Comparison of ENCODE assay signal across 8 cellular contexts in genomic region chr1:15696956-15697521, GRCh38. TPM values are rescaled to one million over a fixed set of nuclear protein-coding genes. Genes with fewer than 3 reads are reported as not detected.
DNase-seq lines count a peak whose midpoint lies in the region; ATAC-seq lines count a peak whose summit lies in the region.

No MANE protein-coding gene starts in this region.

- peak overlapping the region in 3 of 5 donors; percentile 23 to 76 (median 60) for H3K9ac ChIP-seq in subcutaneous abdominal adipose tissue (ENCODE audit: low read length in 5 of 5)

- H3K4me1 Mint-ChIP-seq in CD4-positive, CD25-positive, alpha-beta regulatory T cell: peaks cover 0 to 52% (median 18%) of the 10 kb centered on the region in 4 donors
- peaks cover 24% of the 10 kb centered on the region for H3K4me1 Mint-ChIP-seq in activated CD4-positive, alpha-beta memory T cell treated with anti-CD3 and anti-CD28 coated beads for 36 hours (ENCODE audit: low read depth)

- no peaks in the 10 kb centered on the region for H3K27me3 ChIP-seq in CD4-positive, CD25-positive, alpha-beta regulatory T cell (ENCODE audit: control insufficient read depth, insufficient read depth, low read length)
- H3K27me3 ChIP-seq in subcutaneous abdominal adipose tissue (ENCODE audit: control insufficient read depth in 5 of 5, insufficient read depth in 4 of 5, low read length in 5 of 5): no peaks in the 10 kb centered on the region

- peaks cover 0 to 2% (median 0%) of the 10 kb centered on the region in 7 donors for H3K9me3 Mint-ChIP-seq in CD4-positive, CD25-positive, alpha-beta regulatory T cell
- no peaks in the 10 kb centered on the region for H3K9me3 Mint-ChIP-seq in activated CD4-positive, alpha-beta memory T cell treated with anti-CD3 and anti-CD28 coated beads for 36 hours

- DNase-seq in CD4-positive, CD25-positive, alpha-beta regulatory T cell: peak in 2 of 3 donors; percentile 21 to 73
- peak; percentile 65 for DNase-seq in activated CD4-positive, alpha-beta memory T cell treated with anti-CD3 and anti-CD28 coated beads for 36 hours
- DNase-seq in hypothalamus (lab: John Stamatoyannopoulos, UW): peak in 31 of 51 donors; percentile 12 to 79 (median 43)
- DNase-seq in ecto neural progenitor cell (ENCODE audit: low spot score): no peak
- no peak for DNase-seq in NCI-H345 (lab: John Stamatoyannopoulos, UW)

- H3K4me3 Mint-ChIP-seq in CD4-positive, CD25-positive, alpha-beta regulatory T cell: peak overlapping the region; percentile 1 to 94 (median 86)
- peak overlapping the region; percentile 64 for H3K4me3 Mint-ChIP-seq in activated CD4-positive, alpha-beta memory T cell treated with anti-CD3 and anti-CD28 coated beads for 36 hours

- POLR2A ChIA-PET in activated CD4-positive, alpha-beta memory T cell treated with anti-CD3 and anti-CD28 coated beads for 36 hours (lab: Charles Lee): interaction anchor here (0.6 to 1.9 kb wide), 3 partner anchors 9 to 15 kb away, joined by 3 to 7 read pairs (median 3); no protein-coding TSS in a partner anchor

- H3K36me3 ChIP-seq in CD4-positive, CD25-positive, alpha-beta regulatory T cell (ENCODE audit: control insufficient read depth, insufficient read depth, low read length): no peaks in the 10 kb centered on the region
- peaks cover 0 to 4% (median 2%) of the 10 kb centered on the region in 5 donors for H3K36me3 ChIP-seq in subcutaneous abdominal adipose tissue (ENCODE audit: control insufficient read depth in 5 of 5, insufficient read depth in 5 of 5, low read length in 5 of 5)

- H3K4me3 ChIP-seq in CD4-positive, CD25-positive, alpha-beta regulatory T cell (ENCODE audit: low read depth, low read length): peak overlapping the region; percentile 78
- H3K4me3 ChIP-seq in subcutaneous abdominal adipose tissue (ENCODE audit: low read depth in 1 of 5, low read length in 5 of 5): peak overlapping the region in 3 of 5 donors; percentile 17 to 36 (median 26)

- CTCF ChIA-PET in activated CD4-positive, alpha-beta memory T cell treated with anti-CD3 and anti-CD28 coated beads for 36 hours (lab: Charles Lee): interaction anchor here (1.0 to 1.6 kb wide), 3 partner anchors 17 to 118 kb away, joined by 3 to 4 read pairs (median 4); no protein-coding TSS in a partner anchor

- H3K27ac Mint-ChIP-seq in CD4-positive, CD25-positive, alpha-beta regulatory T cell: peak overlapping the region; percentile 95 to 98 (median 97)
- peak overlapping the region; percentile 91 for H3K27ac Mint-ChIP-seq in activated CD4-positive, alpha-beta memory T cell treated with anti-CD3 and anti-CD28 coated beads for 36 hours

- H3K36me3 Mint-ChIP-seq in CD4-positive, CD25-positive, alpha-beta regulatory T cell: peaks cover 7% of the 10 kb centered on the region
- H3K36me3 Mint-ChIP-seq in activated CD4-positive, alpha-beta memory T cell treated with anti-CD3 and anti-CD28 coated beads for 36 hours: peaks cover 3% of the 10 kb centered on the region

- H3K9me3 ChIP-seq in CD4-positive, CD25-positive, alpha-beta regulatory T cell (ENCODE audit: control insufficient read depth in 2 of 2, low read length in 2 of 2): no peaks in the 10 kb centered on the region
- H3K9me3 ChIP-seq in subcutaneous abdominal adipose tissue (ENCODE audit: control insufficient read depth in 5 of 5, low read length in 5 of 5): no peaks in the 10 kb centered on the region

- peak overlapping the region; percentile 73 for H3K27ac ChIP-seq in CD4-positive, CD25-positive, alpha-beta regulatory T cell (ENCODE audit: insufficient read depth, low read length, poor library complexity, severe bottlenecking)
- peak overlapping the region; percentile 69 for H3K27ac ChIP-seq in subcutaneous abdominal adipose tissue (ENCODE audit: low read depth, low read length)

- H3K4me1 ChIP-seq in CD4-positive, CD25-positive, alpha-beta regulatory T cell (ENCODE audit: control insufficient read depth, insufficient read depth, low read length, poor library complexity, severe bottlenecking): peaks cover 18% of the 10 kb centered on the region
- peaks cover 6 to 35% (median 29%) of the 10 kb centered on the region in 5 donors for H3K4me1 ChIP-seq in subcutaneous abdominal adipose tissue (ENCODE audit: control insufficient read depth in 5 of 5, insufficient read depth in 5 of 5, low read length in 5 of 5)

- intact Hi-C loops in activated CD4-positive, alpha-beta memory T cell treated with anti-CD3 and anti-CD28 coated beads for 36 hours (cut with micrococcal nuclease): loop anchor here (1.0 to 5.0 kb wide), 2 partner anchors 12 to 80 kb away; partner anchors contain the start of gene DDI2

- ATAC-seq in CD4-positive, CD25-positive, alpha-beta regulatory T cell (ENCODE audit: low read depth in 2 of 2): peak; percentile 77 to 81
- ATAC-seq in GM19438 (IDR thresholded peaks at IDR 0.05; ENCODE audit: low read depth, unreplicated experiment) (peak; percentile 86), HG03442 (IDR thresholded peaks at IDR 0.05; ENCODE audit: unreplicated experiment) (peak; percentile 89)

- no peaks in the 10 kb centered on the region for H3K27me3 Mint-ChIP-seq in CD4-positive, CD25-positive, alpha-beta regulatory T cell
- H3K27me3 Mint-ChIP-seq in activated CD4-positive, alpha-beta memory T cell treated with anti-CD3 and anti-CD28 coated beads for 36 hours: no peaks in the 10 kb centered on the region

RNA-seq across cellular contexts. Expression of gene PLEKHM2, which starts 12.9 kb away (rescaled TPM):
- 71.8 TPM for total RNA-seq in CD4-positive, CD25-positive, alpha-beta regulatory T cell
- polyA plus RNA-seq in CD4-positive, CD25-positive, alpha-beta regulatory T cell: 1 to 10 TPM; 3.2 to 5.0 (median 3.7) TPM
- total RNA-seq in activated CD4-positive, alpha-beta memory T cell treated with anti-CD3 and anti-CD28 coated beads for 36 hours: 10 to 100 TPM; 46.5 to 48.1 TPM

RNA-seq across cellular contexts. Expression of gene SLC25A34, which starts 39.0 kb away (rescaled TPM):
- 1.8 TPM for total RNA-seq in CD4-positive, CD25-positive, alpha-beta regulatory T cell
- not detected for polyA plus RNA-seq in CD4-positive, CD25-positive, alpha-beta regulatory T cell
- total RNA-seq in activated CD4-positive, alpha-beta memory T cell treated with anti-CD3 and anti-CD28 coated beads for 36 hours: 1 to 10 TPM in 1 of 2 experiments, under 1 TPM in 1; 0.92 to 1.5 TPM

RNA-seq across cellular contexts. Expression of gene TMEM82, which starts 45.3 kb away (rescaled TPM):
- not detected for total RNA-seq in CD4-positive, CD25-positive, alpha-beta regulatory T cell
- polyA plus RNA-seq in CD4-positive, CD25-positive, alpha-beta regulatory T cell: not detected
- total RNA-seq in activated CD4-positive, alpha-beta memory T cell treated with anti-CD3 and anti-CD28 coated beads for 36 hours: not detected

Comparison
In these comparisons a context has a peak if more than half of its experiments do, and no peak if none do; other contexts are left out.
1. DNase-seq: peak in CD4-positive, CD25-positive, alpha-beta regulatory T cell (2 of 3), activated CD4-positive, alpha-beta memory T cell treated with anti-CD3 and anti-CD28 coated beads for 36 hours (single experiment) and hypothalamus (31 of 51); none in ecto neural progenitor cell (single experiment) and NCI-H345 (single experiment).
2. Peak in every context shown above with its lines, with median percentiles within 50 percentile points of each other: ATAC-seq.